ENCODE assay signal across 1 cellular context in genomic region chr1:12167493-12168429, GRCh38.
TF ChIP-seq lines count a peak whose summit lies in the region.

No MANE protein-coding gene starts in this region.

TF ChIP-seq in GM12878, 131 proteins besides CTCF, POLR2A, EP300 and RAD21 (continued from another document):
- TF ChIP-seq CUX1 (IDR thresholded peaks at IDR 0.05; ENCODE audit: insufficient replicate concordance, low read depth, low read length) (no peak), CHD1 (IDR thresholded peaks at IDR 0.05; ENCODE audit: low read depth, low read length) (no peak), RUNX3 (IDR thresholded peaks at IDR 0.05; ENCODE audit: low read length) (peak; percentile 50; the same call in 1 of the 2 replicates), ZNF207 (IDR thresholded peaks at IDR 0.05; ENCODE audit: borderline replicate concordance) (no peak), HCFC1 (IDR thresholded peaks at IDR 0.05; ENCODE audit: low read length) (no peak), SIX5 (IDR thresholded peaks at IDR 0.05; ENCODE audit: low read depth, low read length, severe bottlenecking) (no peak), RELA (IDR thresholded peaks at IDR 0.05; ENCODE audit: borderline replicate concordance, partially characterized antibody) (no peak), BRCA1 (IDR thresholded peaks at IDR 0.05; ENCODE audit: low read depth, low read length) (no peak), MEF2B (IDR thresholded peaks at IDR 0.05; ENCODE audit: partially characterized antibody, poor library complexity, severe bottlenecking) (peak; percentile 43), CBFB (IDR thresholded peaks at IDR 0.05; ENCODE audit: low read depth) (no peak), PKNOX1 (IDR thresholded peaks at IDR 0.05) (peak; percentile 51; the same call in 1 of the 2 replicates), PAX5 (IDR thresholded peaks at IDR 0.05; ENCODE audit: borderline replicate concordance, low read depth, low read length) (0 out of 2 replicates have a peak, but pooled peaks have one; percentile 2), E2F8 (IDR thresholded peaks at IDR 0.05; ENCODE audit: low read depth, partially characterized antibody) (no peak), YY1 (IDR thresholded peaks at IDR 0.05; ENCODE audit: low read depth, low read length) (0 out of 2 replicates have a peak, but pooled peaks have one; percentile 25), ATF2 (IDR thresholded peaks at IDR 0.05; ENCODE audit: low read length) (no peak), IRF4 (IDR thresholded peaks at IDR 0.05; ENCODE audit: low read depth, low read length) (0 out of 2 replicates have a peak, but pooled peaks have one; percentile 16), EGR1 (IDR thresholded peaks at IDR 0.05; ENCODE audit: borderline replicate concordance in 1 of 2, low read depth in 2 of 2, low read length in 2 of 2) (peak in 1 of 2 experiments; percentile 56; a peak in 1 of 3 replicates), RFX5 (IDR thresholded peaks at IDR 0.05; ENCODE audit: low read depth, low read length) (no peak), RCOR1 (conservative IDR thresholded peaks at IDR 0.05; ENCODE audit: low read depth, low read length) (no peak), NR2F1 (conservative IDR thresholded peaks at IDR 0.05) (peak; percentile 70), REST (IDR thresholded peaks at IDR 0.05; ENCODE audit: low read depth, low read length) (no peak), MLLT1 (IDR thresholded peaks at IDR 0.05) (0 out of 2 replicates have a peak, but pooled peaks have one; percentile 28), SMAD1 (IDR thresholded peaks at IDR 0.05; ENCODE audit: low read depth, partially characterized antibody) (no peak), RELB (IDR thresholded peaks at IDR 0.05; ENCODE audit: low read depth) (peak; percentile 13; the same call in 1 of the 2 replicates), TCF12 (IDR thresholded peaks at IDR 0.05; ENCODE audit: low read depth, low read length) (0 out of 2 replicates have a peak, but pooled peaks have one; percentile 5), BHLHE40 (IDR thresholded peaks at IDR 0.05; ENCODE audit: borderline replicate concordance in 1 of 2, low read depth in 2 of 2, low read length in 1 of 2) (peak; percentile 29 to 34; a peak in 2 of 4 replicates), DPF2 (IDR thresholded peaks at IDR 0.05) (peak; percentile 49; the same call in 1 of the 2 replicates)
TF ChIP-seq in GM12878: peak in this region for 14.
